Comparison of ENCODE assay signal across 8 cellular contexts in genomic region chr17:3754458-3755334, GRCh38.
DNase-seq lines count a peak whose midpoint lies in the region; ATAC-seq lines count a peak whose summit lies in the region.

No MANE protein-coding gene starts in this region.

- peak; percentile 99 for DNase-seq in NCI-H748 treated with DMSO at 0.1 percent for 48 hours (lab: John Stamatoyannopoulos, UW)
- peak; percentile 70 for DNase-seq in activated naive CD4-positive, alpha-beta T cell treated with Interleukin-2 at 50 U/mL for 16 hours
- peak; percentile 97 for DNase-seq in iPS-NIHi7 (ENCODE audit: extremely low spot score)
- peak; percentile 67 for DNase-seq in stimulated activated CD4-positive, alpha-beta T cell treated with anti-CD3 and anti-CD28 coated beads, Interleukin-4, amount 100 ng/mL, for 24 hours
- DNase-seq in NOMO-1 treated with DMSO at 0.1 percent for 48 hours (lab: John Stamatoyannopoulos, UW; ENCODE audit: unreplicated experiment) = no peak
- DNase-seq in cerebellar nuclear complex (lab: John Stamatoyannopoulos, UW) = no peak

- ATAC-seq in GM21423 (IDR thresholded peaks at IDR 0.05; ENCODE audit: unreplicated experiment) = peak; percentile 60
- ATAC-seq in HG03354 (IDR thresholded peaks at IDR 0.05; ENCODE audit: poor library complexity, severe bottlenecking, unreplicated experiment) = no peak

Comparison
In these comparisons a context has a peak if more than half of its experiments do, and no peak if none do; other contexts are left out.
1. DNase-seq: peak in NCI-H748 treated with DMSO at 0.1 percent for 48 hours (single experiment), activated naive CD4-positive, alpha-beta T cell treated with Interleukin-2 at 50 U/mL for 16 hours (single experiment), iPS-NIHi7 (single experiment) and stimulated activated CD4-positive, alpha-beta T cell treated with anti-CD3 and anti-CD28 coated beads, Interleukin-4, amount 100 ng/mL, for 24 hours (single experiment); none in NOMO-1 treated with DMSO at 0.1 percent for 48 hours (single experiment) and cerebellar nuclear complex (0 of 2).